Comparison of ENCODE assay signal across 8 cellular contexts in the genomic region with DNA sequence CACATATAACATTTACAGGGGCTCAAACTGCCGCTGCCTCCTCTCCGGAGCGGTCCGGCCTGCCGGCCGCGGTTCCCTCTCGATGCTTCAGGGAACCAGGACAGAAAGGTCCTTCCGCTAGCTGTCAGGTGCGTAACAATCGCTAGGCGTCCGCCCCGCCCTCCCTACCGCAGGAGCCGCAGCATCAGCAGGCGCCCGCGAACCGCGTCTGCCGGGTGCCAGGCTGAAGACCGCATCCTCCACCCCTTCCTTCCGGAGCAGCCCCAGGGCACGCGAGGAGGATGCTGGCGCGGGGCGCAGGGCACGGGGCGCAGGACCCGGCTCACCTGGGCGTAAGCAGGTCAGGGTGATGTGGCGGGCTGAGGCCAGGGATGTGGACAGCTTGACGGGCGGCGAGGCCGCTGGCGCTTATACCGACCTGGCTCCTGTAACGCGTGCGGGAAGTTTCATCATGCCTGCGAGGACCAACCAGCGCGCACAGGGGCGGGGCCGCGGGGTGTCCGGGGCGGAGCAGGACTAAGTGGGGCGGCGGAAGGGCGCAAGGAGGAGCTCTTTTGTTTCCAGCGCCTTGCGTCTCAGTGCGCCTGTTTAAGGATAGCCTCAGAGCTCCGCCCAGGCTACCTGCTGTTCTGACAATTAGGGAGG. TPM values are rescaled to one million over a fixed set of nuclear protein-coding genes. Genes with fewer than 3 reads are reported as not detected.
DNase-seq lines count a peak whose midpoint lies in the region; ATAC-seq, FAIRE-seq and TF ChIP-seq lines count a peak whose summit lies in the region.

A gene with protein sequence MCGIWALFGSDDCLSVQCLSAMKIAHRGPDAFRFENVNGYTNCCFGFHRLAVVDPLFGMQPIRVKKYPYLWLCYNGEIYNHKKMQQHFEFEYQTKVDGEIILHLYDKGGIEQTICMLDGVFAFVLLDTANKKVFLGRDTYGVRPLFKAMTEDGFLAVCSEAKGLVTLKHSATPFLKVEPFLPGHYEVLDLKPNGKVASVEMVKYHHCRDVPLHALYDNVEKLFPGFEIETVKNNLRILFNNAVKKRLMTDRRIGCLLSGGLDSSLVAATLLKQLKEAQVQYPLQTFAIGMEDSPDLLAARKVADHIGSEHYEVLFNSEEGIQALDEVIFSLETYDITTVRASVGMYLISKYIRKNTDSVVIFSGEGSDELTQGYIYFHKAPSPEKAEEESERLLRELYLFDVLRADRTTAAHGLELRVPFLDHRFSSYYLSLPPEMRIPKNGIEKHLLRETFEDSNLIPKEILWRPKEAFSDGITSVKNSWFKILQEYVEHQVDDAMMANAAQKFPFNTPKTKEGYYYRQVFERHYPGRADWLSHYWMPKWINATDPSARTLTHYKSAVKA (minus strand): TSS at position 384 of the 645 bp plus-strand sequence. CDS start 3,252 bp downstream, outside the sequence.

- H3K27ac ChIP-seq in angular gyrus (ENCODE audit: low read depth, low read length) (peak within 1 kb of the TSS; percentile 68), right atrium auricular region (peak within 1 kb of the TSS; percentile 72 to 78), psoas muscle (no peak within 1 kb of the TSS)

- peak; percentile 94 for TF ChIP-seq POLR2A in GM15510 (IDR thresholded peaks at IDR 0.05; ENCODE audit: borderline replicate concordance, extremely low read depth, insufficient read length)

- peak within 1 kb of the TSS; percentile 58 to 79 for H3K4me3 ChIP-seq in right atrium auricular region
- H3K4me3 ChIP-seq in psoas muscle = peak within 1 kb of the TSS; percentile 71

- DNase-seq in NCI-H1694 treated with DMSO at 0.1 percent for 48 hours (lab: John Stamatoyannopoulos, UW) (peak; percentile 87), T-helper 2 cell (peak; percentile 56 to 95 (median 88)), right atrium auricular region (ENCODE audit: low spot score) (peak; percentile 91), psoas muscle (peak; percentile 90 to 91), urothelium cell line (ENCODE audit: low spot score) (peak; percentile 96)

- FAIRE-seq in urothelium cell line (lab: Jason Lieb, UNC) = peak; percentile 87

- H3K36me3 ChIP-seq in right atrium auricular region (no peaks in the 10 kb centered on the region), psoas muscle (ENCODE audit: insufficient read depth in 1 of 2, low read depth in 1 of 2) (no peaks in the 10 kb centered on the region)

- ATAC-seq in HG02884 (IDR thresholded peaks at IDR 0.05; ENCODE audit: unreplicated experiment) = peak; percentile 98
- ATAC-seq in psoas muscle = peak; percentile 99 to 100 (median 100)

- no peaks in the 10 kb centered on the region for H3K27me3 ChIP-seq in right atrium auricular region
- no peaks in the 10 kb centered on the region for H3K27me3 ChIP-seq in psoas muscle (ENCODE audit: insufficient read depth in 3 of 3, low read length in 2 of 3)

- H3K4me1 ChIP-seq in right atrium auricular region (peaks cover 0 to 13% of the 10 kb centered on the region in 2 donors), psoas muscle (no peaks in the 10 kb centered on the region)

- 0 to 1% (median 0%) methylated on average over 52 to 58 of the region's 58 CpGs for WGBS in psoas muscle, 3 donors

- no peaks in the 10 kb centered on the region for H3K9me3 ChIP-seq in right atrium auricular region
- no peaks in the 10 kb centered on the region for H3K9me3 ChIP-seq in psoas muscle

- intact Hi-C loops in psoas muscle (cut with DNase I) = no loop called here

- TF ChIP-seq CTCF in right atrium auricular region (IDR thresholded peaks at IDR 0.05) (peak in 1 of 2 donors; percentile 11), psoas muscle (IDR thresholded peaks at IDR 0.05) (no peak)

RNA-seq across cellular contexts. Expression of the gene that starts here (rescaled TPM):
- 10 to 100 TPM; 11.8 to 13.4 TPM for total RNA-seq in right atrium auricular region
- 10 to 100 TPM in 2 of 4 donors, 1 to 10 TPM in 2; 2.9 to 18.0 (median 9.5) TPM for total RNA-seq in psoas muscle
- 1 to 10 TPM; 4.4 to 8.5 (median 6.8) TPM for polyA plus RNA-seq in psoas muscle
